Comparison of ENCODE assay signal across 8 cellular contexts in genomic region chr17:51166198-51166986, GRCh38. TPM values are rescaled to one million over a fixed set of nuclear protein-coding genes. Genes with fewer than 3 reads are reported as not detected.
DNase-seq lines count a peak whose midpoint lies in the region; ATAC-seq and TF ChIP-seq lines count a peak whose summit lies in the region.

TSS of gene NME2 (plus strand) at chr17:51166411. CDS start at chr17:51166831, 420 bp downstream.

- peak; percentile 66 for TF ChIP-seq POLR2A in right lobe of liver (IDR thresholded peaks at IDR 0.05)

- H3K27ac ChIP-seq in dorsolateral prefrontal cortex, result peak within 1 kb of the TSS; percentile 23 to 94 (median 88)
- peak within 1 kb of the TSS; percentile 79 to 86 (median 82) for H3K27ac ChIP-seq in right lobe of liver

- ATAC-seq in GM18907 (IDR thresholded peaks at IDR 0.05; ENCODE audit: unreplicated experiment) (peak; percentile 88), HG03139 (IDR thresholded peaks at IDR 0.05; ENCODE audit: unreplicated experiment) (peak; percentile 82), right lobe of liver (peak; percentile 92 to 97 (median 94))

- TF ChIP-seq CTCF in dorsolateral prefrontal cortex (IDR thresholded peaks at IDR 0.05 in 54 of 56, conservative IDR thresholded peaks at IDR 0.05 in 2 of 56; ENCODE audit: low read depth in 1 of 56, partially characterized antibody in 56 of 56), result peak in 8 of 56 donors; percentile 9 to 23 (median 14)
- TF ChIP-seq CTCF in right lobe of liver (IDR thresholded peaks at IDR 0.05), result peak in 2 of 4 donors; percentile 7 to 11

- peaks cover 0 to 10% (median 4%) of the 10 kb centered on the region in 4 donors for H3K4me1 ChIP-seq in right lobe of liver

- H3K4me3 ChIP-seq in dorsolateral prefrontal cortex, result peak within 1 kb of the TSS; percentile 75 to 97 (median 88)
- peak within 1 kb of the TSS; percentile 93 to 99 (median 99) for H3K4me3 ChIP-seq in right lobe of liver

- DNase-seq in AML-193 (lab: John Stamatoyannopoulos, UW) (peak; percentile 72 to 82), NCI-H510A treated with DMSO at 0.1 percent for 48 hours (lab: John Stamatoyannopoulos, UW) (peak; percentile 89), dorsolateral prefrontal cortex (peak; percentile 57 to 85 (median 74)), right lobe of liver (peak; percentile 93 to 94 (median 94))
- DNase-seq in activated CD4-positive, alpha-beta T cell treated with anti-CD3 and anti-CD28 coated beads, Interleukin-2, amount 50 U/mL, for 24 hours (ENCODE audit: low read depth in 1 of 2, low spot score in 1 of 2), result peak; percentile 57 to 67
- peak; percentile 66 to 77 for DNase-seq in stimulated activated CD4-positive, alpha-beta T cell treated with anti-CD3 and anti-CD28 coated beads, Interleukin-4, amount 100 ng/mL, for 4 hours

- H3K27me3 ChIP-seq in dorsolateral prefrontal cortex (no peaks in the 10 kb centered on the region), right lobe of liver (no peaks in the 10 kb centered on the region)

- WGBS in right lobe of liver (ENCODE audit: insufficient coverage, low coverage, low lambda C conversion rate, missing lambda C conversion rate), result 0% methylated on average over 1 of the region's 98 CpGs

- H3K9me3 ChIP-seq in right lobe of liver, result no peaks in the 10 kb centered on the region

- intact Hi-C loops in dorsolateral prefrontal cortex (cut with DNase I), result loop anchor here (1.0 to 5.0 kb wide), 4 partner anchors 13 to 96 kb away; partner anchors contain the start of genes NME1 (in 2 of the 2), MBTD1 (in 1 of the 2), SPAG9 (in 1 of the 2) and UTP18 (in 1 of the 2)
- intact Hi-C loops in right lobe of liver (cut with DNase I), result no loop called here

- H3K36me3 ChIP-seq in right lobe of liver, result peaks cover 0 to 29% (median 8%) of the 10 kb centered on the region in 4 donors

RNA-seq across cellular contexts. Expression of gene NME2, which starts in this region (rescaled TPM):
- total RNA-seq in dorsolateral prefrontal cortex (100 to 1,000 TPM in 119 of 120 experiments, 10 to 100 TPM in 1; 99.4 to 250 (median 169) TPM), right lobe of liver (100 to 1,000 TPM; 123 to 422 (median 176) TPM)

Comparison
In these comparisons a context has a peak if more than half of its experiments do, and no peak if none do; other contexts are left out.
1. Peak in every context shown above with its lines: DNase-seq, ATAC-seq, H3K4me3 ChIP-seq and H3K27ac ChIP-seq.
2. intact Hi-C loops: an anchor here in dorsolateral prefrontal cortex (1.0 to 5.0 kb wide); none called in right lobe of liver.